In the genomic region with DNA sequence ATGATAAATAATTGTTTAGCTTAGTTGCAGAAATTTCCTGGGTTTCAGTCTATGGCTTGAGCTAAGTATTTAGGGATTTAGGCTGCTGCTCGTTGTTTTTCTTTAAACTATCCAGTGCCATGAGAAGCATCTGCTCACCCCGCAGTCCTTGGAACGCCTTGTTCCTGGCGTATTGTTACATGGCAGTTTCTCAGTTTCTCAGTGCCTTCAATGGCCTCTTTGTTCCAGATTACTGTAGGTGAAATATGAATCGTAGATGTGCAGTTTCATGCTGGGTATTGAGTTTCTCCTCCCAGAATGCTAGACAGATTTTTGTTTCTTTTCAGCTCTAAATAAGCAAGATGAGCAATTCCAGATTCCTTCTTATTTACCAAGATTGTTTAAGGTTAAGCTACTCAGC, we compare ENCODE assay signal across 22 cellular contexts.
DNase-seq lines count a peak whose midpoint lies in the region; TF ChIP-seq lines count a peak whose summit lies in the region.
"Had no signal": no experiment of that assay in that cellular context is flagged by ENCODE, and none has a peak within 500 bp of the region (broad histone marks: within the 10 kb centered on the region; RNA-seq: fewer than 3 reads in every experiment).

No MANE protein-coding gene starts in this region.

- H3K27ac ChIP-seq in neural progenitor cell: no peak overlapping the region
- H3K27ac ChIP-seq: esophagus muscularis mucosa, left ventricle myocardium inferior, thyroid gland had no signal

- H3F3A ChIP-seq in neural progenitor cell (ENCODE audit: low read depth): no peaks in the 10 kb centered on the region

- H3K9me3 ChIP-seq in neural progenitor cell (ENCODE audit: low read depth): no peaks in the 10 kb centered on the region
- H3K9me3 ChIP-seq: esophagus muscularis mucosa, left ventricle myocardium inferior, thyroid gland had no signal

- no peak overlapping the region for H3K27ac Mint-ChIP-seq in neural progenitor cell
- H3K27ac Mint-ChIP-seq in activated CD4-positive, alpha-beta memory T cell treated with anti-CD3 and anti-CD28 coated beads for 36 hours: no peak overlapping the region
- H3K27ac Mint-ChIP-seq: activated CD4-positive, alpha-beta T cell treated with anti-CD3 and anti-CD28 coated beads, Interleukin-2, amount 10 ng/mL, durations not matched to agents 24 days and 14 days; CD4-positive, alpha-beta memory T cell; stimulated activated memory B cell treated with anti-CD40 and anti-IgM and Interleukin-4, amounts not matched to agents 10 μg/mL and 1 μg/mL and 100 μg/mL, for 72 hours had no signal

- H3K9me3 Mint-ChIP-seq in neural progenitor cell: no peaks in the 10 kb centered on the region
- H3K9me3 Mint-ChIP-seq in activated CD4-positive, alpha-beta memory T cell treated with anti-CD3 and anti-CD28 coated beads for 36 hours: no peaks in the 10 kb centered on the region
- H3K9me3 Mint-ChIP-seq: activated CD4-positive, alpha-beta T cell treated with anti-CD3 and anti-CD28 coated beads, Interleukin-2, amount 10 ng/mL, durations not matched to agents 24 days and 14 days had no signal

- H3K4me1 Mint-ChIP-seq in neural progenitor cell: peaks cover 8% of the 10 kb centered on the region
- H3K4me1 Mint-ChIP-seq in activated CD4-positive, alpha-beta memory T cell treated with anti-CD3 and anti-CD28 coated beads for 36 hours (ENCODE audit: low read depth): no peaks in the 10 kb centered on the region
- H3K4me1 Mint-ChIP-seq: activated CD4-positive, alpha-beta T cell treated with anti-CD3 and anti-CD28 coated beads, Interleukin-2, amount 10 ng/mL, durations not matched to agents 24 days and 14 days; CD4-positive, alpha-beta memory T cell; stimulated activated memory B cell treated with anti-CD40 and anti-IgM and Interleukin-4, amounts not matched to agents 10 μg/mL and 1 μg/mL and 100 μg/mL, for 72 hours had no signal

- H3K4me3 ChIP-seq in neural progenitor cell: no peak overlapping the region
- H3K4me3 ChIP-seq: esophagus muscularis mucosa, left ventricle myocardium inferior, thyroid gland had no signal

- no peak for TF ChIP-seq CTCF in neural progenitor cell (IDR thresholded peaks at IDR 0.05)

- peaks cover 6% of the 10 kb centered on the region for H3K4me1 ChIP-seq in neural progenitor cell
- H3K4me1 ChIP-seq: left ventricle myocardium inferior, thyroid gland had no signal

- CTCF ChIA-PET in activated CD4-positive, alpha-beta memory T cell treated with anti-CD3 and anti-CD28 coated beads for 36 hours (lab: Charles Lee): no interaction called here

- H3K4me2 ChIP-seq in neural progenitor cell: no peak overlapping the region

- POLR2A ChIA-PET in activated CD4-positive, alpha-beta memory T cell treated with anti-CD3 and anti-CD28 coated beads for 36 hours (lab: Charles Lee): no interaction called here

- H3K9ac ChIP-seq in neural progenitor cell: no peak overlapping the region

- DNase-seq in AG20443 (ENCODE audit: low spot score) (peak; percentile 11), NCI-H146 (lab: John Stamatoyannopoulos, UW) (peak; percentile 69), cerebellar nuclear complex (lab: John Stamatoyannopoulos, UW) (peak; percentile 9 to 45), neural progenitor cell (ENCODE audit: low spot score) (no peak), NCI-H2081 (lab: John Stamatoyannopoulos, UW) (no peak)
- no peak for DNase-seq in activated CD4-positive, alpha-beta T cell treated with anti-CD3 and anti-CD28 coated beads, Interleukin-2, amount 50 U/mL, for 4 hours
- no peak for DNase-seq in activated CD4-positive, alpha-beta memory T cell treated with anti-CD3 and anti-CD28 coated beads for 36 hours
- no peak for DNase-seq in activated CD4-positive, alpha-beta T cell treated with anti-CD3 and anti-CD28 coated beads, Interleukin-2, amount 50 U/mL, for 48 hours
- DNase-seq: activated CD4-positive, alpha-beta T cell treated with anti-CD3 and anti-CD28 coated beads, Interleukin-2, amount 10 ng/mL, durations not matched to agents 24 days and 14 days; activated CD8-positive, alpha-beta memory T cell treated with anti-CD3 and anti-CD28 coated beads, Interleukin-2, amount 50 U/mL, for 48 hours; activated gamma-delta T cell treated with Interleukin-2 at 50 U/mL for 16 hours; CD4-positive, alpha-beta memory T cell; central memory CD4-positive, alpha-beta T cell; DMS79; effector CD8-positive, alpha-beta T cell; Karpas-422; left ventricle myocardium inferior; NCI-H1105; right cardiac atrium; thyroid gland had no signal

- intact Hi-C loops in activated CD4-positive, alpha-beta memory T cell treated with anti-CD3 and anti-CD28 coated beads for 36 hours (cut with micrococcal nuclease): no loop called here

- no peaks in the 10 kb centered on the region for H3K36me3 Mint-ChIP-seq in neural progenitor cell
- no peaks in the 10 kb centered on the region for H3K36me3 Mint-ChIP-seq in activated CD4-positive, alpha-beta memory T cell treated with anti-CD3 and anti-CD28 coated beads for 36 hours
- H3K36me3 Mint-ChIP-seq: CD4-positive, alpha-beta memory T cell; stimulated activated memory B cell treated with anti-CD40 and anti-IgM and Interleukin-4, amounts not matched to agents 10 μg/mL and 1 μg/mL and 100 μg/mL, for 72 hours had no signal

- H3K79me2 ChIP-seq in neural progenitor cell (ENCODE audit: low read depth): no peaks in the 10 kb centered on the region

- no peaks in the 10 kb centered on the region for H3K27me3 ChIP-seq in neural progenitor cell
- H3K27me3 ChIP-seq: esophagus muscularis mucosa, thyroid gland had no signal

- peak overlapping the region; percentile 68 for H2AFZ ChIP-seq in neural progenitor cell (replicated peaks)

- H3K27me3 Mint-ChIP-seq in neural progenitor cell (ENCODE audit: insufficient read depth, low read depth): peaks cover 3% of the 10 kb centered on the region
- H3K27me3 Mint-ChIP-seq in activated CD4-positive, alpha-beta memory T cell treated with anti-CD3 and anti-CD28 coated beads for 36 hours: peaks cover 1% of the 10 kb centered on the region
- H3K27me3 Mint-ChIP-seq: activated CD4-positive, alpha-beta T cell treated with anti-CD3 and anti-CD28 coated beads, Interleukin-2, amount 10 ng/mL, durations not matched to agents 24 days and 14 days; CD4-positive, alpha-beta memory T cell; stimulated activated memory B cell treated with anti-CD40 and anti-IgM and Interleukin-4, amounts not matched to agents 10 μg/mL and 1 μg/mL and 100 μg/mL, for 72 hours had no signal

- H3K4me3 Mint-ChIP-seq in neural progenitor cell: no peak overlapping the region
- H3K4me3 Mint-ChIP-seq in activated CD4-positive, alpha-beta memory T cell treated with anti-CD3 and anti-CD28 coated beads for 36 hours: no peak overlapping the region
- H3K4me3 Mint-ChIP-seq: activated CD4-positive, alpha-beta T cell treated with anti-CD3 and anti-CD28 coated beads, Interleukin-2, amount 10 ng/mL, durations not matched to agents 24 days and 14 days; CD4-positive, alpha-beta memory T cell; stimulated activated memory B cell treated with anti-CD40 and anti-IgM and Interleukin-4, amounts not matched to agents 10 μg/mL and 1 μg/mL and 100 μg/mL, for 72 hours had no signal

- no peaks in the 10 kb centered on the region for H3K36me3 ChIP-seq in neural progenitor cell
- H3K36me3 ChIP-seq: esophagus muscularis mucosa, left ventricle myocardium inferior, thyroid gland had no signal

- no peaks in the 10 kb centered on the region for H4K20me1 ChIP-seq in neural progenitor cell (ENCODE audit: low read depth)

Comparison
In these comparisons a context has a peak if more than half of its experiments do, and no peak if none do; other contexts are left out.
1. DNase-seq: peak in AG20443 (single experiment), NCI-H146 (single experiment) and cerebellar nuclear complex (2 of 2); none in neural progenitor cell (single experiment), NCI-H2081 (0 of 2), activated CD4-positive, alpha-beta T cell treated with anti-CD3 and anti-CD28 coated beads, Interleukin-2, amount 50 U/mL, for 4 hours (0 of 2), activated CD4-positive, alpha-beta memory T cell treated with anti-CD3 and anti-CD28 coated beads for 36 hours (single experiment) and activated CD4-positive, alpha-beta T cell treated with anti-CD3 and anti-CD28 coated beads, Interleukin-2, amount 50 U/mL, for 48 hours (0 of 2).